Comparison of ENCODE assay signal across 17 cellular contexts in the genomic region with DNA sequence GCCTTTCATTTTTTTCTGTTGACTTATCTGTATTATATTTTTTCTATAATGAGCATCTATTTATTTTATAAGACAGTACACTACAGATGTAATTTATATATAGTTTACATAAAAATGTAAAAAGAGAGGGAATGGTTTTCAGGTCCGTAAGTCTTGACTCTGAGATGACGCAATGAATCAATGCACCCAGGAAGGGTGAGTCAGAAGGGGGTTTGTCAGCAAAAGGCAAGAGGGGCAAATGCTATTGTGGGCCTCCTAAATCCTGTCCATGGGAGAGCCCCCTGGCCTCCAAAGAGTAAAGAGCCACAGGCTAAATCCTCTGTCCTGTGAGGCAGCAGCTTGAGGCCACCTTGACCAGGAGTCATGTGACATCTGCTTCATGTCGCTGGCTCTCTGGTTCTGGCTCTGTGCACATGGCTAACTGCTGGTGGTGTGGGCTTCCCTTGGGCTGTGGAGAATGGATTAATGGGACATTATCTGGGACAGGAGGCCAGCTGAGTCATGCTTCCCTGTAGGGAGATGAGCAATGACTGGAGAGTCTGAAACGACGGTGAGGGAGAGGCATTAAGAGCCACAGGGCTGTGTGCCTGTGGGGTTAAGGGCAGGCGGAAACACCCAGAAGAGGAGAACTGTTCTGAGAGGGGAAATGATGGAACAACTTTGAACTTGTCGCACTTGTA. TPM values are rescaled to one million over a fixed set of nuclear protein-coding genes. Genes with fewer than 3 reads are reported as not detected.
DNase-seq lines count a peak whose midpoint lies in the region.
"Had no signal": no experiment of that assay in that cellular context is flagged by ENCODE, and none has a peak within 500 bp of the region (broad histone marks: within the 10 kb centered on the region; RNA-seq: fewer than 3 reads in every experiment).

No MANE protein-coding gene starts in this region.

- no CpG with 5 or more reads among the region's 7 CpGs for WGBS in trophoblast cell (ENCODE audit: extremely low coverage, insufficient coverage, insufficient read length)

- no peak overlapping the region for H4K12ac ChIP-seq in trophoblast cell (ENCODE audit: low read depth, low read length)

- H3K18ac ChIP-seq in trophoblast cell (ENCODE audit: low read length), result no peak overlapping the region

- no peak overlapping the region for H3K4ac ChIP-seq in trophoblast cell (ENCODE audit: low read depth, low read length)

- no peak overlapping the region for H2AK5ac ChIP-seq in trophoblast cell (ENCODE audit: low read length)

- no peaks in the 10 kb centered on the region for H3K4me1 ChIP-seq in trophoblast cell (ENCODE audit: control insufficient read depth in 1 of 2, insufficient read depth in 2 of 2, low read length in 2 of 2)
- H3K4me1 ChIP-seq: sigmoid colon, stomach had no signal

- H2BK120ac ChIP-seq in trophoblast cell (ENCODE audit: insufficient read depth, low read length, poor library complexity), result no peak overlapping the region

- DNase-seq in ELR (ENCODE audit: low read depth), result peak; percentile 42
- DNase-seq in NCI-H226, result peak; percentile 14
- peak; percentile 9 for DNase-seq in dermis blood vessel endothelial cell
- DNase-seq in trophoblast cell, result no peak
- no peak for DNase-seq in SHP77 treated with DMSO at 0.1 percent for 48 hours (lab: John Stamatoyannopoulos, UW)
- DNase-seq in NCI-H1092 (lab: John Stamatoyannopoulos, UW), result no peak
- DNase-seq in stimulated activated CD4-positive, alpha-beta T cell treated with anti-CD3 and anti-CD28 coated beads, Interleukin-4, amount 100 ng/mL, for 1 hour, result no peak
- DNase-seq: activated CD4-positive, alpha-beta T cell treated with anti-CD3 and anti-CD28 coated beads, Interleukin-2, amount 10 ng/mL, durations not matched to agents 24 days and 14 days; CD8-positive, alpha-beta T cell; effector memory CD8-positive, alpha-beta T cell; NCI-H446 treated with DMSO at 0.1 percent for 48 hours; PC-9; sigmoid colon; stomach had no signal

- H4K8ac ChIP-seq in trophoblast cell (ENCODE audit: low read depth, low read length), result no peak overlapping the region

- H3K79me2 ChIP-seq in trophoblast cell (ENCODE audit: control insufficient read depth, insufficient read depth, low read length, poor library complexity), result no peaks in the 10 kb centered on the region

- H3K27ac ChIP-seq in trophoblast cell (ENCODE audit: low read depth, low read length), result no peak overlapping the region
- H3K27ac ChIP-seq: PC-9, sigmoid colon, stomach had no signal

- no peak overlapping the region for H4K91ac ChIP-seq in trophoblast cell (ENCODE audit: low read depth, low read length)

- H2AFZ ChIP-seq in trophoblast cell (ENCODE audit: insufficient read depth, low read length, poor library complexity), result no peak overlapping the region
- H2AFZ ChIP-seq: PC-9 had no signal

- no peak overlapping the region for H3K4me3 ChIP-seq in trophoblast cell (ENCODE audit: low read depth, low read length)
- H3K4me3 ChIP-seq: PC-9, sigmoid colon, stomach had no signal

- H3K9ac ChIP-seq in trophoblast cell (ENCODE audit: low read length), result peak overlapping the region; percentile 30

- H3K79me1 ChIP-seq in trophoblast cell (ENCODE audit: low read length), result no peaks in the 10 kb centered on the region

- H2BK5ac ChIP-seq in trophoblast cell (ENCODE audit: low read depth, low read length, poor library complexity), result no peak overlapping the region

- H3K23ac ChIP-seq in trophoblast cell (ENCODE audit: low read length), result no peak overlapping the region

- H3K9me3 ChIP-seq in trophoblast cell (ENCODE audit: insufficient read depth, low read depth, low read length), result peaks cover 5% of the 10 kb centered on the region

- H3K4me2 ChIP-seq in trophoblast cell (ENCODE audit: low read length), result no peak overlapping the region
- H3K4me2 ChIP-seq: PC-9 had no signal

- no peak overlapping the region for H3K14ac ChIP-seq in trophoblast cell (ENCODE audit: low read length)

- H3K27me3 ChIP-seq in trophoblast cell (ENCODE audit: insufficient read depth, low read length), result no peaks in the 10 kb centered on the region

- no peaks in the 10 kb centered on the region for H3K36me3 ChIP-seq in trophoblast cell (ENCODE audit: control insufficient read depth in 1 of 2, insufficient read depth in 2 of 2, low read length in 2 of 2)
- H3K36me3 ChIP-seq: sigmoid colon, stomach had no signal

- H2BK12ac ChIP-seq in trophoblast cell (ENCODE audit: low read length), result no peak overlapping the region

RNA-seq across cellular contexts. Expression of a gene that starts 22.8 kb away (rescaled TPM):
- under 0.01 TPM in 1 of 2 replicates, not detected in the other for total RNA-seq in dermis blood vessel endothelial cell
- not detected in 2 replicates for polyA plus RNA-seq in trophoblast cell (2013)
- total RNA-seq: activated CD4-positive, alpha-beta T cell treated with anti-CD3 and anti-CD28 coated beads, Interleukin-2, amount 10 ng/mL, durations not matched to agents 24 days and 14 days; CD8-positive, alpha-beta T cell; glomerular endothelial cell; left lobe of liver; natural killer cell treated with Interleukin-12 subunit alpha and Interleukin-12 subunit beta and Interleukin-15 and Interleukin-18, amount 100 ng/mL, for 72 hours; sigmoid colon; stomach had no signal
- polyA plus RNA-seq: sigmoid colon, stomach had no signal

Comparison
In these comparisons a context has a peak if more than half of its experiments do, and no peak if none do; other contexts are left out.
1. DNase-seq: peak in ELR (single experiment), NCI-H226 (single experiment) and dermis blood vessel endothelial cell (single experiment); none in trophoblast cell (0 of 2), SHP77 treated with DMSO at 0.1 percent for 48 hours (single experiment), NCI-H1092 (single experiment) and stimulated activated CD4-positive, alpha-beta T cell treated with anti-CD3 and anti-CD28 coated beads, Interleukin-4, amount 100 ng/mL, for 1 hour (single experiment).